Comparison of ENCODE assay signal across 8 cellular contexts in genomic region chr6:109008951-109009760, GRCh38.
DNase-seq lines count a peak whose midpoint lies in the region; ATAC-seq lines count a peak whose summit lies in the region.

No MANE protein-coding gene starts in this region.

- H3K27me3 ChIP-seq in endocrine pancreas (ENCODE audit: control insufficient read depth, insufficient read depth, low read length), result no peaks in the 10 kb centered on the region

- no peaks in the 10 kb centered on the region for H3K9me3 ChIP-seq in endocrine pancreas (ENCODE audit: control insufficient read depth, low read length)

- peak overlapping the region; percentile 81 for H3K9ac ChIP-seq in endocrine pancreas (ENCODE audit: control insufficient read depth, insufficient read depth, low read length)

- ATAC-seq in GM19455 (IDR thresholded peaks at IDR 0.05; ENCODE audit: unreplicated experiment), result peak; percentile 93

- DNase-seq in CD1c-positive myeloid dendritic cell (ENCODE audit: extremely low spot score) (peak; percentile 97), HPDE6-E6E7 (ENCODE audit: extremely low spot score) (peak; percentile 70), mesenteric fat pad (ENCODE audit: low spot score) (peak; percentile 97)
- peak; percentile 81 for DNase-seq in NK-92 treated with Interleukin-12 subunit alpha and Interleukin-12 subunit beta, amount 100 ng/mL, for 24 hours (lab: John Stamatoyannopoulos, UW)
- peak; percentile 58 for DNase-seq in activated CD8-positive, alpha-beta memory T cell treated with anti-CD3 and anti-CD28 coated beads, Interleukin-2, amount 50 U/mL, for 1 hour (ENCODE audit: extremely low read depth)
- peak; percentile 86 for DNase-seq in stimulated activated CD8-positive, alpha-beta memory T cell treated with anti-CD3 and anti-CD28 coated beads, Interleukin-12 subunit alpha, Interleukin-12 subunit beta, amount 100 ng/mL, for 4 hours (ENCODE audit: low read depth)

- H3K4me3 ChIP-seq in endocrine pancreas (ENCODE audit: control insufficient read depth, insufficient read depth, low read length), result peak overlapping the region; percentile 97

- H3K36me3 ChIP-seq in endocrine pancreas (ENCODE audit: control insufficient read depth, insufficient read depth, low read length), result no peaks in the 10 kb centered on the region

- H3K4me1 ChIP-seq in endocrine pancreas (ENCODE audit: control insufficient read depth, insufficient read depth, low read length), result peaks cover 43% of the 10 kb centered on the region

Comparison
In these comparisons a context has a peak if more than half of its experiments do, and no peak if none do; other contexts are left out.
1. Peak in every context shown above with its lines: DNase-seq, ATAC-seq and H3K4me3 ChIP-seq.